Comparison of ENCODE assay signal across 8 cellular contexts in genomic region chr3:195542261-195542660, GRCh38. TPM values are rescaled to one million over a fixed set of nuclear protein-coding genes. Genes with fewer than 3 reads are reported as not detected.
DNase-seq lines count a peak whose midpoint lies in the region; ATAC-seq and TF ChIP-seq lines count a peak whose summit lies in the region.

No MANE protein-coding gene starts in this region.

- peaks cover 53% of the 10 kb centered on the region for H3K4me1 Mint-ChIP-seq in osteocyte (ENCODE audit: unreplicated experiment)

- H3K36me3 ChIP-seq in cardiac muscle cell (no peaks in the 10 kb centered on the region), Peyer's patch (no peaks in the 10 kb centered on the region)

- no peak for TF ChIP-seq CTCF in cardiac muscle cell (IDR thresholded peaks at IDR 0.05; ENCODE audit: low read depth, low read length)
- TF ChIP-seq CTCF in Peyer's patch (IDR thresholded peaks at IDR 0.05), result no peak
- no peak for TF ChIP-seq CTCF in osteocyte (IDR thresholded peaks at IDR 0.05)

- H3K27ac ChIP-seq in cardiac muscle cell (peak overlapping the region; percentile 14), Peyer's patch (peak overlapping the region in 3 of 4 donors; percentile 83 to 98 (median 96)), epithelial cell of prostate (peak overlapping the region; percentile 55)

- DNase-seq in cardiac muscle cell (ENCODE audit: low read depth in 1 of 2, low spot score in 1 of 2), result peak in 1 of 2 donors; percentile 6
- no peak for DNase-seq in cardiac septum (ENCODE audit: low spot score)
- DNase-seq in Peyer's patch, result no peak
- no peak for DNase-seq in epithelial cell of prostate (ENCODE audit: low read depth, low spot score)
- DNase-seq in osteocyte (ENCODE audit: extremely low spot score, unreplicated experiment), result no peak
- DNase-seq in central memory CD4-positive, alpha-beta T cell, result no peak
- DNase-seq in NK-92 treated with Interleukin-12 subunit alpha and Interleukin-12 subunit beta, amount 100 ng/mL, for 24 hours (lab: John Stamatoyannopoulos, UW), result no peak

- H3K9me3 Mint-ChIP-seq in osteocyte (ENCODE audit: unreplicated experiment), result no peaks in the 10 kb centered on the region

- no peaks in the 10 kb centered on the region for H3K27me3 Mint-ChIP-seq in osteocyte (ENCODE audit: unreplicated experiment)

- H3K27ac Mint-ChIP-seq in osteocyte (ENCODE audit: unreplicated experiment), result peak overlapping the region; percentile 82

- no peak for ATAC-seq in GM21717 (IDR thresholded peaks at IDR 0.05; ENCODE audit: unreplicated experiment)

- H3K27me3 ChIP-seq in cardiac muscle cell (no peaks in the 10 kb centered on the region), Peyer's patch (no peaks in the 10 kb centered on the region)

- peak overlapping the region; percentile 82 for H3K4me3 Mint-ChIP-seq in osteocyte (ENCODE audit: unreplicated experiment)

- H3K4me1 ChIP-seq in cardiac muscle cell (ENCODE audit: low read depth) (peaks cover 26% of the 10 kb centered on the region), Peyer's patch (peaks cover 0 to 56% (median 13%) of the 10 kb centered on the region in 4 donors)

- H3K36me3 Mint-ChIP-seq in osteocyte (ENCODE audit: unreplicated experiment), result no peaks in the 10 kb centered on the region

- no peak for TF ChIP-seq POLR2A in Peyer's patch (IDR thresholded peaks at IDR 0.05)

- intact Hi-C loops in cardiac septum (cut with DNase I), result no loop called here

- H3K4me3 ChIP-seq in cardiac muscle cell, result peak overlapping the region; percentile 65
- peak overlapping the region; percentile 81 to 87 (median 84) for H3K4me3 ChIP-seq in Peyer's patch

- H3K9me3 ChIP-seq in cardiac muscle cell (ENCODE audit: low read depth) (no peaks in the 10 kb centered on the region), Peyer's patch (no peaks in the 10 kb centered on the region)

RNA-seq across cellular contexts. Expression of gene PPP1R2, which starts 0.9 kb away (rescaled TPM):
- total RNA-seq in cardiac muscle cell (127 and 474 TPM in 2 replicates), cardiac septum (53.6 TPM), Peyer's patch (10 to 100 TPM; 48.2 to 79.8 (median 66.0) TPM), osteocyte (42.2 and 42.8 TPM in 2 replicates)
- polyA plus RNA-seq in cardiac muscle cell, result 63.0 and 87.0 TPM in 2 replicates

RNA-seq across cellular contexts. Expression of gene APOD, which starts 41.5 kb away (rescaled TPM):
- not detected in 2 replicates for total RNA-seq in cardiac muscle cell
- 0.19 and 0.24 TPM in 2 replicates for polyA plus RNA-seq in cardiac muscle cell
- 692 TPM for total RNA-seq in cardiac septum
- 10 to 100 TPM; 22.3 to 68.2 (median 35.6) TPM for total RNA-seq in Peyer's patch
- 2.6 and 3.2 TPM in 2 replicates for total RNA-seq in osteocyte

Comparison
In these comparisons a context has a peak if more than half of its experiments do, and no peak if none do; other contexts are left out.
1. RNA of gene APOD, which starts 41.5 kb away (total RNA-seq): 692 TPM in cardiac septum (single experiment); 22.3 to 68.2 TPM in Peyer's patch, 2.6 to 3.2 TPM in osteocyte and not detected in cardiac muscle cell; every median in the first group is over 10 times any median in the second.
2. H3K27ac ChIP-seq: peak in every context shown above with its lines; median percentile 96 in Peyer's patch; 55 in epithelial cell of prostate; 14 in cardiac muscle cell.